Comparison of ENCODE assay signal across 8 cellular contexts in the genomic region with DNA sequence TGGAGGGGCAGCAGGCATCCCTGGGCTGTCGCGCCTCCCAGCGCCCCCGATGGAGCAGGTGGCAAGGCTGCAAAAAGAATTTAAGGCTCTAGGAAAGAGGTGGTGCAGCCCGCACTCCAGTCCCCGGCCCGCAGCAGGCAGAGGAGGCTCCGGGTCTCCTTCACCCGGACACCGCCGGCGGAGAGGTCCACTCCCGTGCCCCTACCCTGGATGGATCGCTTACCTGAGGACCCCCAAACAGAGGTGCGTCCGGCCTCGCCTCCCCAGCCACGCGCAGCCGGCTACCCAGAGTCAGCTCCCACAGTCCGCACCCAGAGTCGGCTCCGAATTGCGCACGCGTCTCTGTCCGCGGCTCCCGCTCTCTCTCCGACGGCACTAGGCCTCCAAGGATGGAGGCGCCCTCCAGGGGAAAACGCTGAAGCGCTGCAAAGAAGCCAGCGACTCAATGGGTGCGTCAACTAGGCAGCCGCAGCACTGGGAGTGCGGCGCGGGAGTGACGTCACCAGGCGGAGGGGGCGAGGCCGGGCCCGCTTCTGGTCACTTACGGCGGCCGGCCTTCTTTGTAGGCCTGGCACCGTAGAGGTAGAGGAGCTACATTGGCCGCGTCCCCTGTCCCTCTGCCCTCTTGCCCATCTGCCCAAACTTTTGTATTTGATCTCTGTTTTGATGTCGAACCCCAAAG. TPM values are rescaled to one million over a fixed set of nuclear protein-coding genes. Genes with fewer than 3 reads are reported as not detected.
DNase-seq lines count a peak whose midpoint lies in the region; ATAC-seq, FAIRE-seq and TF ChIP-seq lines count a peak whose summit lies in the region.

A gene with protein sequence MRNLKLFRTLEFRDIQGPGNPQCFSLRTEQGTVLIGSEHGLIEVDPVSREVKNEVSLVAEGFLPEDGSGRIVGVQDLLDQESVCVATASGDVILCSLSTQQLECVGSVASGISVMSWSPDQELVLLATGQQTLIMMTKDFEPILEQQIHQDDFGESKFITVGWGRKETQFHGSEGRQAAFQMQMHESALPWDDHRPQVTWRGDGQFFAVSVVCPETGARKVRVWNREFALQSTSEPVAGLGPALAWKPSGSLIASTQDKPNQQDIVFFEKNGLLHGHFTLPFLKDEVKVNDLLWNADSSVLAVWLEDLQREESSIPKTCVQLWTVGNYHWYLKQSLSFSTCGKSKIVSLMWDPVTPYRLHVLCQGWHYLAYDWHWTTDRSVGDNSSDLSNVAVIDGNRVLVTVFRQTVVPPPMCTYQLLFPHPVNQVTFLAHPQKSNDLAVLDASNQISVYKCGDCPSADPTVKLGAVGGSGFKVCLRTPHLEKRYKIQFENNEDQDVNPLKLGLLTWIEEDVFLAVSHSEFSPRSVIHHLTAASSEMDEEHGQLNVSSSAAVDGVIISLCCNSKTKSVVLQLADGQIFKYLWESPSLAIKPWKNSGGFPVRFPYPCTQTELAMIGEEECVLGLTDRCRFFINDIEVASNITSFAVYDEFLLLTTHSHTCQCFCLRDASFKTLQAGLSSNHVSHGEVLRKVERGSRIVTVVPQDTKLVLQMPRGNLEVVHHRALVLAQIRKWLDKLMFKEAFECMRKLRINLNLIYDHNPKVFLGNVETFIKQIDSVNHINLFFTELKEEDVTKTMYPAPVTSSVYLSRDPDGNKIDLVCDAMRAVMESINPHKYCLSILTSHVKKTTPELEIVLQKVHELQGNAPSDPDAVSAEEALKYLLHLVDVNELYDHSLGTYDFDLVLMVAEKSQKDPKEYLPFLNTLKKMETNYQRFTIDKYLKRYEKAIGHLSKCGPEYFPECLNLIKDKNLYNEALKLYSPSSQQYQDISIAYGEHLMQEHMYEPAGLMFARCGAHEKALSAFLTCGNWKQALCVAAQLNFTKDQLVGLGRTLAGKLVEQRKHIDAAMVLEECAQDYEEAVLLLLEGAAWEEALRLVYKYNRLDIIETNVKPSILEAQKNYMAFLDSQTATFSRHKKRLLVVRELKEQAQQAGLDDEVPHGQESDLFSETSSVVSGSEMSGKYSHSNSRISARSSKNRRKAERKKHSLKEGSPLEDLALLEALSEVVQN (N-terminal part only) (minus strand): TSS at position 484 of the 682 bp plus-strand sequence. CDS start 2,978 bp downstream, outside the sequence.

- H3K9me3 Mint-ChIP-seq in progenitor cell of endocrine pancreas (ENCODE audit: low read depth) = no peaks in the 10 kb centered on the region

- TF ChIP-seq POLR2A in GM12891 (IDR thresholded peaks at IDR 0.05; ENCODE audit: low read depth, low read length) = peak; percentile 58

- WGBS in adipose tissue, 3 donors = 0 to 1% (median 0%) methylated on average over 51 to 52 of the region's 52 CpGs

- peaks cover 1% of the 10 kb centered on the region for H3K36me3 Mint-ChIP-seq in progenitor cell of endocrine pancreas (ENCODE audit: insufficient read depth)

- intact Hi-C loops in left cardiac atrium (cut with DNase I) = no loop called here

- peak; percentile 92 for ATAC-seq in HG02840 (IDR thresholded peaks at IDR 0.05; ENCODE audit: low FRiP score, unreplicated experiment)
- ATAC-seq in left cardiac atrium = peak; percentile 95 to 96

- FAIRE-seq in GM12891 (lab: Jason Lieb, UNC) = peak; percentile 95

- DNase-seq in GM12891 (ENCODE audit: insufficient read length, low spot score) (peak; percentile 86), NCI-H1436 (lab: John Stamatoyannopoulos, UW) (peak; percentile 92), T follicular helper cell (ENCODE audit: low read depth) (peak; percentile 91), left cardiac atrium (peak; percentile 94), progenitor cell of endocrine pancreas (ENCODE audit: low spot score, unreplicated experiment) (peak; percentile 92), ureter (ENCODE audit: low spot score) (peak; percentile 93)

- H3K27ac Mint-ChIP-seq in progenitor cell of endocrine pancreas = peak within 1 kb of the TSS; percentile 99

- peak within 1 kb of the TSS; percentile 63 for H3K27ac ChIP-seq in adipose tissue (ENCODE audit: low read depth, low read length)

- H3K4me1 Mint-ChIP-seq in progenitor cell of endocrine pancreas (ENCODE audit: low read depth) = peaks cover 17% of the 10 kb centered on the region

- TF ChIP-seq CTCF in progenitor cell of endocrine pancreas (IDR thresholded peaks at IDR 0.05; ENCODE audit: unreplicated experiment) = peak; percentile 41

- no peaks in the 10 kb centered on the region for H3K27me3 Mint-ChIP-seq in progenitor cell of endocrine pancreas

- peak within 1 kb of the TSS; percentile 94 for H3K4me3 Mint-ChIP-seq in progenitor cell of endocrine pancreas (ENCODE audit: low read depth)

TF ChIP-seq in GM12891, 5 proteins besides CTCF, POLR2A, EP300 and RAD21:
- TF ChIP-seq POU2F2 (IDR thresholded peaks at IDR 0.05; ENCODE audit: low read depth, low read length) (peak; percentile 45), TAF1 (IDR thresholded peaks at IDR 0.05; ENCODE audit: low read depth, low read length) (peak; percentile 62; the same call in 1 of the 2 replicates), PAX5 (IDR thresholded peaks at IDR 0.05; ENCODE audit: insufficient read depth, low read length, severe bottlenecking) (no peak), SPI1 (IDR thresholded peaks at IDR 0.05; ENCODE audit: low read depth, low read length) (no peak), POLR2AphosphoS5 (IDR thresholded peaks at IDR 0.05; ENCODE audit: low read depth, low read length) (peak; percentile 53; the same call in 1 of the 2 replicates)
TF ChIP-seq in GM12891: peak in this region for 3.

RNA-seq across cellular contexts. Expression of the gene that starts here (rescaled TPM):
- 21.0 TPM for polyA plus RNA-seq in GM12891 (2012; ENCODE audit: low read depth, missing spikeins)
- polyA plus RNA-seq in adipose tissue = 10 to 100 TPM in 2 of 3 donors, 1 to 10 TPM in 1; 7.2 to 15.7 (median 15.6) TPM
- total RNA-seq in left cardiac atrium = 10 to 100 TPM; 19.1 to 27.0 TPM
- 41.3 and 46.6 TPM in 2 replicates for total RNA-seq in progenitor cell of endocrine pancreas
- total RNA-seq in ureter = 24.2 TPM

Comparison
In these comparisons a context has a peak if more than half of its experiments do, and no peak if none do; other contexts are left out.
1. Peak in every context shown above with its lines: DNase-seq, ATAC-seq and H3K27ac ChIP-seq.